In genomic region chr12:3154006-3154405, GRCh38 we compare ENCODE assay signal across 16 cellular contexts.
"Had no signal": no experiment of that assay in that cellular context is flagged by ENCODE, and none has a peak within 500 bp of the region (broad histone marks: within the 10 kb centered on the region; RNA-seq: fewer than 3 reads in every experiment).

No MANE protein-coding gene starts in this region.

- H3K36me3 ChIP-seq: colonic mucosa, heart left ventricle, left lung, neutrophil, ovary had no signal

- DNase-seq: colonic mucosa; effector CD8-positive, alpha-beta T cell; hypothalamus; left lung; mesenchymal stem cell; naive B cell; right cardiac atrium; small intestine; stimulated activated CD4-positive, alpha-beta T cell treated with anti-CD3 and anti-CD28 coated beads, Interleukin-2, amount 100 ng/mL, for 48 hours; stimulated activated naive CD4-positive, alpha-beta T cell treated with Interleukin-2 at 50 U/mL for 16 hours had no signal

- H3K4me3 ChIP-seq: colonic mucosa, heart left ventricle, left lung, lung, ovary had no signal

- ATAC-seq: esophagus mucosa, heart left ventricle, left lung, right cardiac atrium had no signal

- H3K4me1 ChIP-seq: colonic mucosa had no signal

- H3K4me3 Mint-ChIP-seq: naive B cell, type B pancreatic cell had no signal

- H3K27me3 ChIP-seq: colonic mucosa, heart left ventricle, left lung, ovary had no signal

- H3K9me3 Mint-ChIP-seq: naive B cell, type B pancreatic cell had no signal

- H3K27ac ChIP-seq: colonic mucosa, left lung, neutrophil, ovary had no signal

- H3K36me3 Mint-ChIP-seq: naive B cell had no signal

- H3K27ac Mint-ChIP-seq: naive B cell, type B pancreatic cell had no signal

- H3K9me3 ChIP-seq: colonic mucosa, heart left ventricle, left lung, neutrophil, ovary had no signal
